Comparison of ENCODE assay signal across 1 cellular context in the genomic region with DNA sequence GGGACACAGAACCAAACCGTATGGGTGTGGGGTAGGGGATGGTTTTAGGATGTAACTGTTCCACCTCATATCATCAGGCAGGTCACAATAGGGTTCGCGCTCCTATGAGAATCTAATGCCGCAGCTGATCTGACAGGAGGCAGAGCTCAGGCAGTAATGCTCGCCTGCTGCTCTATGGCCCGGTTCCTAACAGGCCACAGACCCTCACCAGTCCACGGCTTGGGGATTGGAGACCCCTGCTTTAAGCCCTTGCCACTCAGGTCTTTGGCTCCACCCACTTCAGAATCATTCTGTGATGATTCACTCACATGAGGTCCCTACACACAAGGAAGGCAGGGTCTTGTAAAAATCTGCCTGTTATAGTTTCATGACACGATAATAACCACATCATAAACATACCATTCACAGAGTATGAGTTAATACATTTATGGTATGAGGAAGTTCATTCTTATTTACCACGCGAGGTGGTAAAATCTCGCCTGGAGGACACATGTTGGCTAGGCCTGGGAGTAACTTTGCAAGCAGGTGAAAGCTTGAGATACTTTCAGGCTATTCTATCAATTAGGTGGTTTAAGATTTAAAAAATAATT.
TF ChIP-seq lines count a peak whose summit lies in the region.

No MANE protein-coding gene starts in this region.

TF ChIP-seq in IMR-90, 13 proteins besides CTCF, POLR2A, EP300 and RAD21:
- TF ChIP-seq, protein P1, sequence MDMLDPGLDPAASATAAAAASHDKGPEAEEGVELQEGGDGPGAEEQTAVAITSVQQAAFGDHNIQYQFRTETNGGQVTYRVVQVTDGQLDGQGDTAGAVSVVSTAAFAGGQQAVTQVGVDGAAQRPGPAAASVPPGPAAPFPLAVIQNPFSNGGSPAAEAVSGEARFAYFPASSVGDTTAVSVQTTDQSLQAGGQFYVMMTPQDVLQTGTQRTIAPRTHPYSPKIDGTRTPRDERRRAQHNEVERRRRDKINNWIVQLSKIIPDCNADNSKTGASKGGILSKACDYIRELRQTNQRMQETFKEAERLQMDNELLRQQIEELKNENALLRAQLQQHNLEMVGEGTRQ (IDR thresholded peaks at IDR 0.05; ENCODE audit: low read depth, low read length): no peak
- 0 out of 2 replicates have a peak, but pooled peaks have one; percentile 13 for TF ChIP-seq BHLHE40 (IDR thresholded peaks at IDR 0.05; ENCODE audit: low read depth, low read length)
